Comparison of ENCODE assay signal across 23 cellular contexts in the genomic region with DNA sequence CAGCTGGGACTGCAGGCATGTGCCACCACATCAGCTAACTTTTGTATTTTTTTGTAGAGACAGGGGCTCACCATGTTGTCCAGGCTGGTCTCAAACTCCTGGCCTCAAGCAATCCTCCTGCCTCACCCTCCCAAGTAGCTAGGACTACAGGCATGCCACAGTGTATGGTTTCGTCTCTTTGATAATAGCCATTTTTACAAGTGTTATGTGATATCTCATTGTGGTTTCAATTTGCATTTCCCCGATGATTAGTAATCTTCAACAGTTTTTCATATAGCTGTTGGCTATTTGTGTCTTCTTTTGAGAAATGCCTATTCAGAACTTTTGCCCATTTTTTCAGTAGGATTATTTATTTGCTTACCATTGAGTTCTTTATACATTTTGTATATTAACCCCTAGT.
"Had no signal": no experiment of that assay in that cellular context is flagged by ENCODE, and none has a peak within 500 bp of the region (broad histone marks: within the 10 kb centered on the region; RNA-seq: fewer than 3 reads in every experiment).

No MANE protein-coding gene starts in this region.

- H3K9me3 Mint-ChIP-seq: activated CD4-positive, alpha-beta memory T cell treated with anti-CD3 and anti-CD28 coated beads for 36 hours; activated naive CD8-positive, alpha-beta T cell treated with anti-CD3 and anti-CD28 coated beads, Interleukin-2, amount 10 ng/mL, durations not matched to agents 7 days and 5 days; activated T-helper 2 cell treated with anti-CD3 and anti-CD28 coated beads, Interferon-gamma antibody, Interleukin-2, Interleukin-4, amounts not matched to agents 10 μg/mL and 5 μg/mL and 100 μg/mL, durations not matched to agents 14 hours and 24 hours and 36 hours; WTC11 had no signal

- H3K4me1 ChIP-seq: prostate gland, tibial artery had no signal

- ATAC-seq: activated CD4-positive, alpha-beta T cell treated with anti-CD3 and anti-CD28 coated beads for 36 hours; activated CD8-positive, alpha-beta memory T cell treated with anti-CD3 and anti-CD28 coated beads, Interleukin-2, amount 10 ng/mL, durations not matched to agents 7 days and 5 days; foreskin keratinocyte; heart left ventricle; left lung; stimulated activated naive CD8-positive, alpha-beta T cell treated with anti-CD3 and anti-CD28 coated beads, Interleukin-15, Interleukin-2, amounts not matched to agents 100 U/mL and 50 U/mL, for 24 hours; WTC11 had no signal

- H3K27me3 Mint-ChIP-seq: activated CD4-positive, alpha-beta memory T cell treated with anti-CD3 and anti-CD28 coated beads for 36 hours had no signal

- H3K27ac Mint-ChIP-seq: activated CD4-positive, alpha-beta memory T cell treated with anti-CD3 and anti-CD28 coated beads for 36 hours; activated CD4-positive, alpha-beta T cell treated with anti-CD3 and anti-CD28 coated beads for 36 hours; activated CD8-positive, alpha-beta memory T cell treated with anti-CD3 and anti-CD28 coated beads, Interleukin-2, amount 10 ng/mL, durations not matched to agents 7 days and 5 days; activated naive CD8-positive, alpha-beta T cell treated with anti-CD3 and anti-CD28 coated beads, Interleukin-2, amount 10 ng/mL, durations not matched to agents 7 days and 5 days; activated T-helper 2 cell treated with anti-CD3 and anti-CD28 coated beads, Interferon-gamma antibody, Interleukin-2, Interleukin-4, amounts not matched to agents 10 μg/mL and 5 μg/mL and 100 μg/mL, durations not matched to agents 14 hours and 24 hours and 36 hours; WTC11 had no signal

- H3K9me3 ChIP-seq: heart left ventricle, left lung, prostate gland, right atrium auricular region, tibial artery had no signal

- H3K27me3 ChIP-seq: dorsolateral prefrontal cortex, foreskin keratinocyte, heart left ventricle, left lung, right atrium auricular region had no signal

- H3K27ac ChIP-seq: epithelial cell of prostate, foreskin keratinocyte, heart left ventricle, prostate gland, right atrium auricular region, tibial artery had no signal

- DNase-seq: activated CD4-positive, alpha-beta memory T cell treated with anti-CD3 and anti-CD28 coated beads for 36 hours; activated CD4-positive, alpha-beta T cell treated with anti-CD3 and anti-CD28 coated beads for 36 hours; activated CD8-positive, alpha-beta memory T cell treated with anti-CD3 and anti-CD28 coated beads, Interleukin-2, amount 10 ng/mL, durations not matched to agents 7 days and 5 days; activated naive CD4-positive, alpha-beta T cell treated with Interleukin-2 at 50 U/mL for 16 hours; activated naive CD8-positive, alpha-beta T cell treated with anti-CD3 and anti-CD28 coated beads, Interleukin-2, amount 10 ng/mL, durations not matched to agents 7 days and 5 days; activated T-cell treated with anti-CD3 and anti-CD28 coated beads, Interleukin-2, amount 50 U/mL, for 1 hour; amygdala; dorsolateral prefrontal cortex; foreskin keratinocyte; heart left ventricle; left lung; midbrain; stimulated activated CD4-positive, alpha-beta T cell treated with anti-CD3 and anti-CD28 coated beads, Interleukin-12 subunit alpha, Interleukin-12 subunit beta, amount 100 ng/mL, for 4 hours; stimulated activated CD4-positive, alpha-beta T cell treated with anti-CD3 and anti-CD28 coated beads, Interleukin-1b, Interleukin-23, amount 100 ng/mL, for 48 hours; stimulated activated naive CD8-positive, alpha-beta T cell treated with anti-CD3 and anti-CD28 coated beads, Interleukin-15, Interleukin-2, amounts not matched to agents 100 U/mL and 50 U/mL, for 24 hours; substantia nigra; T-helper 2 cell; tibial artery had no signal

- H3K36me3 Mint-ChIP-seq: activated CD4-positive, alpha-beta memory T cell treated with anti-CD3 and anti-CD28 coated beads for 36 hours; activated CD8-positive, alpha-beta memory T cell treated with anti-CD3 and anti-CD28 coated beads, Interleukin-2, amount 10 ng/mL, durations not matched to agents 7 days and 5 days; activated naive CD8-positive, alpha-beta T cell treated with anti-CD3 and anti-CD28 coated beads, Interleukin-2, amount 10 ng/mL, durations not matched to agents 7 days and 5 days; WTC11 had no signal

- H3K36me3 ChIP-seq: heart left ventricle, left lung, prostate gland, right atrium auricular region, tibial artery had no signal

- H3K4me3 Mint-ChIP-seq: activated CD4-positive, alpha-beta memory T cell treated with anti-CD3 and anti-CD28 coated beads for 36 hours; activated CD4-positive, alpha-beta T cell treated with anti-CD3 and anti-CD28 coated beads for 36 hours; activated CD8-positive, alpha-beta memory T cell treated with anti-CD3 and anti-CD28 coated beads, Interleukin-2, amount 10 ng/mL, durations not matched to agents 7 days and 5 days; activated naive CD8-positive, alpha-beta T cell treated with anti-CD3 and anti-CD28 coated beads, Interleukin-2, amount 10 ng/mL, durations not matched to agents 7 days and 5 days; WTC11 had no signal

- H3K4me3 ChIP-seq: dorsolateral prefrontal cortex, heart left ventricle, left lung, prostate gland, right atrium auricular region, tibial artery had no signal
